ENCODE assay signal across 14 cellular contexts in genomic region chr20:50918403-50918802, GRCh38. TPM values are rescaled to one million over a fixed set of nuclear protein-coding genes. Genes with fewer than 3 reads are reported as not detected.
DNase-seq lines count a peak whose midpoint lies in the region; ATAC-seq and TF ChIP-seq lines count a peak whose summit lies in the region.
"Had no signal": no experiment of that assay in that cellular context is flagged by ENCODE, and none has a peak within 500 bp of the region (broad histone marks: within the 10 kb centered on the region; RNA-seq: fewer than 3 reads in every experiment).

No MANE protein-coding gene starts in this region.

- no peak overlapping the region for H3K4me3 Mint-ChIP-seq in activated CD4-positive, alpha-beta T cell treated with anti-CD3 and anti-CD28 coated beads, Interleukin-2, amount 10 ng/mL, durations not matched to agents 24 days and 14 days
- H3K4me3 Mint-ChIP-seq in endodermal cell, result no peak overlapping the region

- H3K4me3 ChIP-seq in OCI-LY3 (ENCODE audit: low read length), result no peak overlapping the region
- no peak overlapping the region for H3K4me3 ChIP-seq in endodermal cell (ENCODE audit: low read length)
- no peak overlapping the region for H3K4me3 ChIP-seq in gastrocnemius medialis
- H3K4me3 ChIP-seq: thoracic aorta had no signal

- H3K27ac ChIP-seq in OCI-LY3 (ENCODE audit: low read length) (peak overlapping the region; percentile 39), endodermal cell (ENCODE audit: low read depth, low read length) (no peak overlapping the region), gastrocnemius medialis (peak overlapping the region; percentile 22 to 68 (median 48))

- H3K9me3 Mint-ChIP-seq in activated CD4-positive, alpha-beta T cell treated with anti-CD3 and anti-CD28 coated beads, Interleukin-2, amount 10 ng/mL, durations not matched to agents 24 days and 14 days, result no peaks in the 10 kb centered on the region
- no peaks in the 10 kb centered on the region for H3K9me3 Mint-ChIP-seq in endodermal cell

- peaks cover 99% of the 10 kb centered on the region for H3K79me2 ChIP-seq in OCI-LY3 (ENCODE audit: low read length)

- peak overlapping the region; percentile 18 for H3K27ac Mint-ChIP-seq in activated CD4-positive, alpha-beta T cell treated with anti-CD3 and anti-CD28 coated beads, Interleukin-2, amount 10 ng/mL, durations not matched to agents 24 days and 14 days
- H3K27ac Mint-ChIP-seq in endodermal cell, result peak overlapping the region; percentile 34

- H3K27me3 ChIP-seq in OCI-LY3 (ENCODE audit: low read depth, low read length), result no peaks in the 10 kb centered on the region
- H3K27me3 ChIP-seq in endodermal cell (ENCODE audit: control insufficient read depth, insufficient read depth, low read length, poor library complexity, severe bottlenecking), result no peaks in the 10 kb centered on the region
- H3K27me3 ChIP-seq in gastrocnemius medialis, result no peaks in the 10 kb centered on the region

- no peak for DNase-seq in activated CD4-positive, alpha-beta T cell treated with anti-CD3 and anti-CD28 coated beads, Interleukin-2, amount 10 ng/mL, durations not matched to agents 24 days and 14 days
- DNase-seq in activated CD4-positive, alpha-beta T cell treated with anti-CD3 and anti-CD28 coated beads for 48 hours, result no peak
- DNase-seq in endodermal cell (no peak), gastrocnemius medialis (no peak), NCI-H345 treated with DMSO at 0.1 percent for 48 hours (lab: John Stamatoyannopoulos, UW; ENCODE audit: unreplicated experiment) (no peak), NOMO-1 treated with DMSO at 0.1 percent for 48 hours (lab: John Stamatoyannopoulos, UW; ENCODE audit: unreplicated experiment) (no peak), AG08396 (ENCODE audit: low spot score) (no peak)
- DNase-seq: activated CD4-positive, alpha-beta T cell treated with anti-CD3 and anti-CD28 coated beads, Interleukin-2, amount 50 U/mL, for 1 hour; activated naive CD4-positive, alpha-beta T cell treated with anti-CD3 and anti-CD28 coated beads, Interleukin-2, amount 50 U/mL, for 16 hours; NCI-H1436 treated with DMSO at 0.1 percent for 48 hours; NK-92 treated with Interleukin-12 subunit alpha and Interleukin-12 subunit beta, amount 100 ng/mL, for 24 hours; retina had no signal

- H3K9me3 ChIP-seq in OCI-LY3 (ENCODE audit: insufficient read depth, low read length), result no peaks in the 10 kb centered on the region
- no peaks in the 10 kb centered on the region for H3K9me3 ChIP-seq in endodermal cell (ENCODE audit: control insufficient read depth, low read length)
- H3K9me3 ChIP-seq in gastrocnemius medialis, result no peaks in the 10 kb centered on the region
- H3K9me3 ChIP-seq: thoracic aorta had no signal

- 88 to 100% methylated on average over 2 to 3 of the region's 3 CpGs for WGBS in endodermal cell (ENCODE audit: insufficient coverage in 1 of 2, insufficient read length in 1 of 2), 2 experiments

- peak overlapping the region; percentile 38 for H3K4me2 ChIP-seq in OCI-LY3 (ENCODE audit: low read length)

- peak; percentile 76 to 82 for ATAC-seq in gastrocnemius medialis

- in situ Hi-C loops in gastrocnemius medialis (cut with MboI; ENCODE audit: low sequenced_read_pairs in 4 of 4), result no loop called here

- peaks cover 44% of the 10 kb centered on the region for H3K4me1 Mint-ChIP-seq in activated CD4-positive, alpha-beta T cell treated with anti-CD3 and anti-CD28 coated beads, Interleukin-2, amount 10 ng/mL, durations not matched to agents 24 days and 14 days
- H3K4me1 Mint-ChIP-seq in endodermal cell, result peaks cover 59% of the 10 kb centered on the region

- no peaks in the 10 kb centered on the region for H3K27me3 Mint-ChIP-seq in activated CD4-positive, alpha-beta T cell treated with anti-CD3 and anti-CD28 coated beads, Interleukin-2, amount 10 ng/mL, durations not matched to agents 24 days and 14 days
- no peaks in the 10 kb centered on the region for H3K27me3 Mint-ChIP-seq in endodermal cell (ENCODE audit: insufficient read depth)

- no peak overlapping the region for H2AFZ ChIP-seq in OCI-LY3 (ENCODE audit: low read depth, low read length)

- intact Hi-C loops in activated CD4-positive, alpha-beta T cell treated with anti-CD3 and anti-CD28 coated beads, Interleukin-2, amount 10 ng/mL, durations not matched to agents 24 days and 14 days (cut with micrococcal nuclease), result no loop called here
- intact Hi-C loops in gastrocnemius medialis (cut with DNase I; ENCODE audit: low total_unique reads), result loop anchor here (5.0 kb wide), 1 partner anchor 39 kb away; the partner anchor contains the start of genes DPM1 and MOCS3

- peaks cover 92% of the 10 kb centered on the region for H4K20me1 ChIP-seq in OCI-LY3 (ENCODE audit: insufficient read depth, low read length)

- TF ChIP-seq CTCF in OCI-LY3 (IDR thresholded peaks at IDR 0.05; ENCODE audit: low read depth, low read length) (no peak), endodermal cell (conservative IDR thresholded peaks at IDR 0.05) (no peak), gastrocnemius medialis (IDR thresholded peaks at IDR 0.05 in 4 of 5, conservative IDR thresholded peaks at IDR 0.05 in 1 of 5) (no peak)

- peaks cover 66% of the 10 kb centered on the region for H3K4me1 ChIP-seq in OCI-LY3 (ENCODE audit: low read length)
- H3K4me1 ChIP-seq in endodermal cell (ENCODE audit: control insufficient read depth, insufficient read depth, low read length), result peaks cover 18% of the 10 kb centered on the region
- H3K4me1 ChIP-seq in gastrocnemius medialis, result peaks cover 70 to 81% of the 10 kb centered on the region in 2 donors

- H3K9ac ChIP-seq in OCI-LY3 (ENCODE audit: low read length) (no peak overlapping the region), endodermal cell (ENCODE audit: extremely low read depth, low read length, poor library complexity, severe bottlenecking) (no peak overlapping the region)

- H3K36me3 ChIP-seq in OCI-LY3 (replicated peaks; ENCODE audit: low read depth, low read length) (peaks cover 68% of the 10 kb centered on the region), endodermal cell (ENCODE audit: control insufficient read depth, insufficient read depth, low read length) (peaks cover 87% of the 10 kb centered on the region), gastrocnemius medialis (no peaks in the 10 kb centered on the region)
- H3K36me3 ChIP-seq: thoracic aorta had no signal

- H3K36me3 Mint-ChIP-seq in activated CD4-positive, alpha-beta T cell treated with anti-CD3 and anti-CD28 coated beads, Interleukin-2, amount 10 ng/mL, durations not matched to agents 24 days and 14 days (ENCODE audit: low read depth), result peaks cover 35% of the 10 kb centered on the region
- peaks cover 29% of the 10 kb centered on the region for H3K36me3 Mint-ChIP-seq in endodermal cell (ENCODE audit: low read depth)

- no peak for TF ChIP-seq POLR2A in gastrocnemius medialis (IDR thresholded peaks at IDR 0.05)

RNA-seq across cellular contexts. Expression of gene ADNP, which starts 12.8 kb away (rescaled TPM):
- total RNA-seq in activated CD4-positive, alpha-beta T cell treated with anti-CD3 and anti-CD28 coated beads, Interleukin-2, amount 10 ng/mL, durations not matched to agents 24 days and 14 days, result 68.3 and 72.9 TPM in 2 replicates
- total RNA-seq in endodermal cell (100 to 1,000 TPM; 136 to 152 TPM), gastrocnemius medialis (10 to 100 TPM; 24.0 to 35.4 (median 31.5) TPM)
- polyA plus RNA-seq in endodermal cell (2013, experiment 1 of 2), result 110 TPM
- 102 TPM for polyA plus RNA-seq in endodermal cell (2013, experiment 2 of 2)

RNA-seq across cellular contexts. Expression of gene DPM1, which starts 39.9 kb away (rescaled TPM):
- 61.2 and 68.3 TPM in 2 replicates for total RNA-seq in activated CD4-positive, alpha-beta T cell treated with anti-CD3 and anti-CD28 coated beads, Interleukin-2, amount 10 ng/mL, durations not matched to agents 24 days and 14 days
- total RNA-seq in endodermal cell (10 to 100 TPM; 54.9 to 58.8 TPM), gastrocnemius medialis (100 to 1,000 TPM in 1 of 4 donors, 10 to 100 TPM in 3; 55.5 to 120 (median 73.7) TPM)
- 68.9 TPM for polyA plus RNA-seq in endodermal cell (2013, experiment 1 of 2)
- 69.4 TPM for polyA plus RNA-seq in endodermal cell (2013, experiment 2 of 2)

RNA-seq across cellular contexts. Expression of gene MOCS3, which starts 40.2 kb away (rescaled TPM):
- 5.7 and 6.3 TPM in 2 replicates for total RNA-seq in activated CD4-positive, alpha-beta T cell treated with anti-CD3 and anti-CD28 coated beads, Interleukin-2, amount 10 ng/mL, durations not matched to agents 24 days and 14 days
- 1 to 10 TPM; 4.7 to 5.5 TPM for total RNA-seq in endodermal cell
- 4.9 TPM for polyA plus RNA-seq in endodermal cell (2013, experiment 1 of 2)
- polyA plus RNA-seq in endodermal cell (2013, experiment 2 of 2), result 4.5 TPM
- total RNA-seq in gastrocnemius medialis, result 1 to 10 TPM; 3.1 to 5.7 (median 4.7) TPM
